1 cellular context compared by ENCODE assay signal in the genomic region with DNA sequence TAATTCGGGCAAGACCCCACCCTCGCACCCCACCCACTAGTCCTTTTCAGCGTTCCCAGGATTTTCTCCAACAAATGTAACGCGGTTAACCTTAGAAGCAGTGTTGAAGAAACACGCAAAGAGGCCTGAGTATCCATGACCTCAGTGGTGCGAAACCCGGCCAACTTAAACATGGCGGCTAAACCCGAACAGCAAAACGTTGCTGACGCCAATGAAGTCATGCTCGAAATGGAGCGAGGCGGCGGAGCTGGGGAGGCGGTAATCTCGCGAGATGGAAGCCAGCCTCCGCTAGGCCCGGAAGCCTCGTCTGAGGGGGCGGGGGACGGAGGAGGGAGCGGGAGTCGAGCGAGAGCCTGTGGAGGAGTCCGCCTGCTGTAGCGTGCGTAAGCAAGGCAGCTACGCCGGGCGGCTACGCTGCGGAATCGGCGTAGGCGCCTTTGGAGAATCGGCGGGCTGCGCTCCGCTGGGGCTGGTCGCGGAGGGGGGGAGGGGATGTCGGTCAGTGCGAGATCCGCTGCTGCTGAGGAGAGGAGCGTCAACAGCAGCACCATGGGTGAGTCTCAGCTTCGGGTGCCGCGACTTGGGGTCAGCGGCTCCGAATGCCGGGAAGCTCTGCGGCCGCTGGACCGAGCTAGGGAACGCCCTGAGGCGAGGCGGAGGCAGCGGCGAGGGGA.
TF ChIP-seq lines count a peak whose summit lies in the region.

A gene (plus strand): TSS at position 340 of the 674 bp plus-strand sequence. CDS start 153 bp downstream, at position 493.

TF ChIP-seq in K562, 482 proteins besides CTCF, POLR2A, EP300 and RAD21 (continued from another document):
- TF ChIP-seq, protein P1, sequence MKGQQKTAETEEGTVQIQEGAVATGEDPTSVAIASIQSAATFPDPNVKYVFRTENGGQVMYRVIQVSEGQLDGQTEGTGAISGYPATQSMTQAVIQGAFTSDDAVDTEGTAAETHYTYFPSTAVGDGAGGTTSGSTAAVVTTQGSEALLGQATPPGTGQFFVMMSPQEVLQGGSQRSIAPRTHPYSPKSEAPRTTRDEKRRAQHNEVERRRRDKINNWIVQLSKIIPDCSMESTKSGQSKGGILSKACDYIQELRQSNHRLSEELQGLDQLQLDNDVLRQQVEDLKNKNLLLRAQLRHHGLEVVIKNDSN (CRISPR knock-in tag; IDR thresholded peaks at IDR 0.05) = no peak
- TF ChIP-seq, protein P2, sequence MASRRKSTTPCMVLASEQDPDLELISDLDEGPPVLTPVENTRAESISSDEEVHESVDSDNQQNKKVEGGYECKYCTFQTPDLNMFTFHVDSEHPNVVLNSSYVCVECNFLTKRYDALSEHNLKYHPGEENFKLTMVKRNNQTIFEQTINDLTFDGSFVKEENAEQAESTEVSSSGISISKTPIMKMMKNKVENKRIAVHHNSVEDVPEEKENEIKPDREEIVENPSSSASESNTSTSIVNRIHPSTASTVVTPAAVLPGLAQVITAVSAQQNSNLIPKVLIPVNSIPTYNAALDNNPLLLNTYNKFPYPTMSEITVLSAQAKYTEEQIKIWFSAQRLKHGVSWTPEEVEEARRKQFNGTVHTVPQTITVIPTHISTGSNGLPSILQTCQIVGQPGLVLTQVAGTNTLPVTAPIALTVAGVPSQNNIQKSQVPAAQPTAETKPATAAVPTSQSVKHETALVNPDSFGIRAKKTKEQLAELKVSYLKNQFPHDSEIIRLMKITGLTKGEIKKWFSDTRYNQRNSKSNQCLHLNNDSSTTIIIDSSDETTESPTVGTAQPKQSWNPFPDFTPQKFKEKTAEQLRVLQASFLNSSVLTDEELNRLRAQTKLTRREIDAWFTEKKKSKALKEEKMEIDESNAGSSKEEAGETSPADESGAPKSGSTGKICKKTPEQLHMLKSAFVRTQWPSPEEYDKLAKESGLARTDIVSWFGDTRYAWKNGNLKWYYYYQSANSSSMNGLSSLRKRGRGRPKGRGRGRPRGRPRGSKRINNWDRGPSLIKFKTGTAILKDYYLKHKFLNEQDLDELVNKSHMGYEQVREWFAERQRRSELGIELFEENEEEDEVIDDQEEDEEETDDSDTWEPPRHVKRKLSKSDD (conservative IDR thresholded peaks at IDR 0.05; ENCODE audit: low read length) = peak; percentile 77
- TF ChIP-seq GABPB1 (CRISPR knock-in tag; IDR thresholded peaks at IDR 0.05) = peak; percentile 62; the same call in 1 of the 2 replicates
- TF ChIP-seq HMGN3 (IDR thresholded peaks at IDR 0.05; ENCODE audit: borderline replicate concordance, extremely low read depth, insufficient read length, low read depth, low read length) = peak; percentile 40
- TF ChIP-seq, protein P3, sequence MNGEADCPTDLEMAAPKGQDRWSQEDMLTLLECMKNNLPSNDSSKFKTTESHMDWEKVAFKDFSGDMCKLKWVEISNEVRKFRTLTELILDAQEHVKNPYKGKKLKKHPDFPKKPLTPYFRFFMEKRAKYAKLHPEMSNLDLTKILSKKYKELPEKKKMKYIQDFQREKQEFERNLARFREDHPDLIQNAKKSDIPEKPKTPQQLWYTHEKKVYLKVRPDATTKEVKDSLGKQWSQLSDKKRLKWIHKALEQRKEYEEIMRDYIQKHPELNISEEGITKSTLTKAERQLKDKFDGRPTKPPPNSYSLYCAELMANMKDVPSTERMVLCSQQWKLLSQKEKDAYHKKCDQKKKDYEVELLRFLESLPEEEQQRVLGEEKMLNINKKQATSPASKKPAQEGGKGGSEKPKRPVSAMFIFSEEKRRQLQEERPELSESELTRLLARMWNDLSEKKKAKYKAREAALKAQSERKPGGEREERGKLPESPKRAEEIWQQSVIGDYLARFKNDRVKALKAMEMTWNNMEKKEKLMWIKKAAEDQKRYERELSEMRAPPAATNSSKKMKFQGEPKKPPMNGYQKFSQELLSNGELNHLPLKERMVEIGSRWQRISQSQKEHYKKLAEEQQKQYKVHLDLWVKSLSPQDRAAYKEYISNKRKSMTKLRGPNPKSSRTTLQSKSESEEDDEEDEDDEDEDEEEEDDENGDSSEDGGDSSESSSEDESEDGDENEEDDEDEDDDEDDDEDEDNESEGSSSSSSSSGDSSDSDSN (IDR thresholded peaks at IDR 0.05; ENCODE audit: borderline replicate concordance in 1 of 2, low read depth in 2 of 2, low read length in 2 of 2) = 0 out of 4 replicates have a peak, but pooled peaks of 1 of the 2 experiments have one; percentile 44
- TF ChIP-seq STAT5A (IDR thresholded peaks at IDR 0.05; ENCODE audit: borderline replicate concordance, low read length) = peak; percentile 2; the same call in 1 of the 2 replicates
- peak; percentile 45; the same call in 1 of the 2 replicates for TF ChIP-seq RB1 (IDR thresholded peaks at IDR 0.05; ENCODE audit: low read depth)
- TF ChIP-seq ELF1 (tag; IDR thresholded peaks at IDR 0.05) = peak; percentile 94
- 0 out of 4 replicates have a peak, but pooled peaks of 1 of the 2 experiments have one; percentile 47 for TF ChIP-seq KDM4B (IDR thresholded peaks at IDR 0.05; ENCODE audit: borderline replicate concordance in 2 of 2, low read depth in 1 of 2)
- TF ChIP-seq JUND (IDR thresholded peaks at IDR 0.05; ENCODE audit: borderline replicate concordance, low read depth, low read length) = peak; percentile 57; the same call in 1 of the 2 replicates
- peak; percentile 35; the same call in 1 of the 3 replicates for TF ChIP-seq JUND (tag; IDR thresholded peaks at IDR 0.05; ENCODE audit: borderline replicate concordance, low read depth, low read length)
- no peak; the same call in 1 of the 2 replicates for TF ChIP-seq NCOR1 (IDR thresholded peaks at IDR 0.05)
- TF ChIP-seq MTA1 (IDR thresholded peaks at IDR 0.05; ENCODE audit: borderline replicate concordance) = peak; percentile 90
- TF ChIP-seq ZNF589 (CRISPR knock-in tag; IDR thresholded peaks at IDR 0.05; ENCODE audit: low read depth) = peak; percentile 63; the same call in 1 of the 2 replicates
- TF ChIP-seq GABPB2 (CRISPR knock-in tag; conservative IDR thresholded peaks at IDR 0.05) = no peak
- TF ChIP-seq ELF2 (CRISPR knock-in tag; IDR thresholded peaks at IDR 0.05) = peak; percentile 62; the same call in 1 of the 2 replicates
- TF ChIP-seq FOXA3 (CRISPR knock-in tag; conservative IDR thresholded peaks at IDR 0.05 in 1 of 2, IDR thresholded peaks at IDR 0.05 in 1 of 2) = peak in 1 of 2 experiments; percentile 64; a peak in 1 of 4 replicates
- peak; percentile 60; the same call in 1 of the 2 replicates for TF ChIP-seq GTF2F1 (IDR thresholded peaks at IDR 0.05; ENCODE audit: low read depth, low read length)
- no peak for TF ChIP-seq GTF2A2 (tag; IDR thresholded peaks at IDR 0.05)
- TF ChIP-seq NFIC (IDR thresholded peaks at IDR 0.05) = no peak
- TF ChIP-seq, protein P4, sequence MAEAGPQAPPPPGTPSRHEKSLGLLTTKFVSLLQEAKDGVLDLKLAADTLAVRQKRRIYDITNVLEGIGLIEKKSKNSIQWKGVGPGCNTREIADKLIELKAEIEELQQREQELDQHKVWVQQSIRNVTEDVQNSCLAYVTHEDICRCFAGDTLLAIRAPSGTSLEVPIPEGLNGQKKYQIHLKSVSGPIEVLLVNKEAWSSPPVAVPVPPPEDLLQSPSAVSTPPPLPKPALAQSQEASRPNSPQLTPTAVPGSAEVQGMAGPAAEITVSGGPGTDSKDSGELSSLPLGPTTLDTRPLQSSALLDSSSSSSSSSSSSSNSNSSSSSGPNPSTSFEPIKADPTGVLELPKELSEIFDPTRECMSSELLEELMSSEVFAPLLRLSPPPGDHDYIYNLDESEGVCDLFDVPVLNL (CRISPR knock-in tag; IDR thresholded peaks at IDR 0.05; ENCODE audit: low read depth) = no peak
- TF ChIP-seq EWSR1 (IDR thresholded peaks at IDR 0.05; ENCODE audit: borderline replicate concordance, low read depth, partially characterized antibody) = no peak
- TF ChIP-seq, protein P5, sequence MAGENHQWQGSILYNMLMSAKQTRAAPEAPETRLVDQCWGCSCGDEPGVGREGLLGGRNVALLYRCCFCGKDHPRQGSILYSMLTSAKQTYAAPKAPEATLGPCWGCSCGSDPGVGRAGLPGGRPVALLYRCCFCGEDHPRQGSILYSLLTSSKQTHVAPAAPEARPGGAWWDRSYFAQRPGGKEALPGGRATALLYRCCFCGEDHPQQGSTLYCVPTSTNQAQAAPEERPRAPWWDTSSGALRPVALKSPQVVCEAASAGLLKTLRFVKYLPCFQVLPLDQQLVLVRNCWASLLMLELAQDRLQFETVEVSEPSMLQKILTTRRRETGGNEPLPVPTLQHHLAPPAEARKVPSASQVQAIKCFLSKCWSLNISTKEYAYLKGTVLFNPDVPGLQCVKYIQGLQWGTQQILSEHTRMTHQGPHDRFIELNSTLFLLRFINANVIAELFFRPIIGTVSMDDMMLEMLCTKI (IDR thresholded peaks at IDR 0.05; ENCODE audit: partially characterized antibody) = no peak
- no peak for TF ChIP-seq HIVEP1 (CRISPR knock-in tag; IDR thresholded peaks at IDR 0.05)
- peak; percentile 92 for TF ChIP-seq POLR2H (tag; IDR thresholded peaks at IDR 0.05; ENCODE audit: low read depth)
- no peak for TF ChIP-seq CHCHD3 (CRISPR knock-in tag; IDR thresholded peaks at IDR 0.05)
- no peak for TF ChIP-seq RBM14 (IDR thresholded peaks at IDR 0.05; ENCODE audit: borderline replicate concordance, insufficient read depth, low read depth, low read length)
- TF ChIP-seq ZNF263 (CRISPR knock-in tag; IDR thresholded peaks at IDR 0.05; ENCODE audit: borderline replicate concordance) = peak; percentile 94
- no peak for TF ChIP-seq RBM25 (IDR thresholded peaks at IDR 0.05; ENCODE audit: low read depth, low read length, severe bottlenecking)
- TF ChIP-seq, protein P6, sequence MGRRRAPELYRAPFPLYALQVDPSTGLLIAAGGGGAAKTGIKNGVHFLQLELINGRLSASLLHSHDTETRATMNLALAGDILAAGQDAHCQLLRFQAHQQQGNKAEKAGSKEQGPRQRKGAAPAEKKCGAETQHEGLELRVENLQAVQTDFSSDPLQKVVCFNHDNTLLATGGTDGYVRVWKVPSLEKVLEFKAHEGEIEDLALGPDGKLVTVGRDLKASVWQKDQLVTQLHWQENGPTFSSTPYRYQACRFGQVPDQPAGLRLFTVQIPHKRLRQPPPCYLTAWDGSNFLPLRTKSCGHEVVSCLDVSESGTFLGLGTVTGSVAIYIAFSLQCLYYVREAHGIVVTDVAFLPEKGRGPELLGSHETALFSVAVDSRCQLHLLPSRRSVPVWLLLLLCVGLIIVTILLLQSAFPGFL (CRISPR knock-in tag; IDR thresholded peaks at IDR 0.05) = no peak
- TF ChIP-seq ETV1 (tag; conservative IDR thresholded peaks at IDR 0.05; ENCODE audit: low read depth) = peak; percentile 94
TF ChIP-seq in K562: peak in this region for 130.
